In genomic region chr11:44963071-44963575, GRCh38 we compare ENCODE assay signal across 1 cellular context.
TF ChIP-seq lines count a peak whose summit lies in the region.

No MANE protein-coding gene starts in this region.

TF ChIP-seq in H1, 55 proteins besides CTCF, POLR2A, EP300 and RAD21:
- TF ChIP-seq SP2 (IDR thresholded peaks at IDR 0.05; ENCODE audit: low read length) (no peak), SP1 (IDR thresholded peaks at IDR 0.05; ENCODE audit: low read depth, low read length) (no peak), KDM4A (IDR thresholded peaks at IDR 0.05; ENCODE audit: low read depth, low read length, severe bottlenecking) (no peak), SIRT6 (IDR thresholded peaks at IDR 0.05; ENCODE audit: low read length) (no peak), MAFK (IDR thresholded peaks at IDR 0.05; ENCODE audit: low read depth, low read length) (no peak), RFX5 (IDR thresholded peaks at IDR 0.05; ENCODE audit: borderline replicate concordance, low read depth, low read length) (no peak), SUZ12 (IDR thresholded peaks at IDR 0.05; ENCODE audit: low read length) (no peak), JUN (IDR thresholded peaks at IDR 0.05; ENCODE audit: low read depth, low read length) (no peak), EZH2 (IDR thresholded peaks at IDR 0.05; ENCODE audit: low read depth, low read length, severe bottlenecking) (no peak), CBX8 (IDR thresholded peaks at IDR 0.05; ENCODE audit: borderline replicate concordance, low read depth, low read length) (no peak), MAX (IDR thresholded peaks at IDR 0.05) (no peak), POU5F1 (IDR thresholded peaks at IDR 0.05; ENCODE audit: low read depth, low read length) (no peak), JUND (IDR thresholded peaks at IDR 0.05; ENCODE audit: low read length) (no peak), ATF2 (IDR thresholded peaks at IDR 0.05; ENCODE audit: low read length) (no peak), HDAC2 (IDR thresholded peaks at IDR 0.05; ENCODE audit: borderline replicate concordance in 1 of 2, low read depth in 2 of 2, low read length in 2 of 2) (no peak), TEAD4 (IDR thresholded peaks at IDR 0.05; ENCODE audit: low read depth, low read length) (no peak), TAF7 (optimal IDR thresholded peaks at IDR 0.05; ENCODE audit: borderline replicate concordance, low read depth, low read length) (no peak), FOSL1 (IDR thresholded peaks at IDR 0.05; ENCODE audit: insufficient read depth, low read depth, low read length) (no peak)
